In the genomic region with DNA sequence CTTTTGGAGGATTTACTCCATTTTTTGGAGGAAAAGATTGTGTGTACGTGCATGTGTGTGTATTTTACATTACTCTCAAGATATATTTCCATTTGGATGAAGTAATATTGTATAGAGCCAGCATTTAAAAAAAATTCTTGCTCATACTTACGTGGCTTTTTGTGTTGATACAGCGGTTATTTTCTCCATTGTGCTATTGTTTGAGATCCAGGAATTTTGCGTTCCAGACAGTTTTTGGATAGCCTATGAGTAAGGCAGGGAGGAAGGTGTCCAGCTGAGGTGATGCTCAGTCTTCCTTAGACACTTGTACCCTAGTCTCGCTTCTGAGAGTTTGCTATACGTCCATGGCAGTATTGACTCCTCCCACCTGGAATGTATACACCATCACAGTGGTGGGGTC, we compare ENCODE assay signal across 34 cellular contexts.
"Had no signal": no experiment of that assay in that cellular context is flagged by ENCODE, and none has a peak within 500 bp of the region (broad histone marks: within the 10 kb centered on the region; RNA-seq: fewer than 3 reads in every experiment).

No MANE protein-coding gene starts in this region.

- H3K4me2 ChIP-seq: KMS-11 had no signal

- H3K36me3 ChIP-seq: MG63 had no signal

- H3K9ac ChIP-seq: KMS-11 had no signal

- H3K4me3 ChIP-seq: MG63 had no signal

- DNase-seq: Karpas-422, Kasumi-1, KG1, MG63, MM.1S, MV-4-11, NCI-H1048, NCI-H1092, NCI-H1092 treated with DMSO at 0.1 percent for 48 hours, NCI-H1105, NCI-H1105 treated with DMSO at 0.1 percent for 48 hours, NCI-H1417, NCI-H1417 treated with DMSO at 0.1 percent for 48 hours, NCI-H1436, NCI-H1436 treated with DMSO at 0.1 percent for 48 hours, NCI-H146, NCI-H1694, NCI-H1694 treated with DMSO at 0.1 percent for 48 hours, NCI-H187, NCI-H187 treated with DMSO at 0.1 percent for 48 hours, NCI-H1930, NCI-H2029, NCI-H2029 treated with DMSO at 0.1 percent for 48 hours, NCI-H2081, NCI-H2081 treated with DMSO at 0.1 percent for 48 hours, NCI-H2107, NCI-H2171, NCI-H2171 treated with DMSO at 0.1 percent for 48 hours, NCI-H2227 treated with DMSO at 0.1 percent for 48 hours, NCI-H226, NCI-H345, NCI-H446, NCI-H446 treated with DMSO at 0.1 percent for 48 hours had no signal

- H3K27me3 ChIP-seq: MG63 had no signal

- H3K27ac ChIP-seq: KMS-11 had no signal
